ENCODE assay signal across 1 cellular context in genomic region chr5:78574157-78574673, GRCh38.
A peak's percentile ranks its signal among the peaks of the same experiment; 100 is the strongest.
TF ChIP-seq lines count a peak whose summit lies in the region.

No MANE protein-coding gene starts in this region.

TF ChIP-seq in K562, 482 proteins besides CTCF, POLR2A, EP300 and RAD21 (continued from another document):
- TF ChIP-seq, protein P1, sequence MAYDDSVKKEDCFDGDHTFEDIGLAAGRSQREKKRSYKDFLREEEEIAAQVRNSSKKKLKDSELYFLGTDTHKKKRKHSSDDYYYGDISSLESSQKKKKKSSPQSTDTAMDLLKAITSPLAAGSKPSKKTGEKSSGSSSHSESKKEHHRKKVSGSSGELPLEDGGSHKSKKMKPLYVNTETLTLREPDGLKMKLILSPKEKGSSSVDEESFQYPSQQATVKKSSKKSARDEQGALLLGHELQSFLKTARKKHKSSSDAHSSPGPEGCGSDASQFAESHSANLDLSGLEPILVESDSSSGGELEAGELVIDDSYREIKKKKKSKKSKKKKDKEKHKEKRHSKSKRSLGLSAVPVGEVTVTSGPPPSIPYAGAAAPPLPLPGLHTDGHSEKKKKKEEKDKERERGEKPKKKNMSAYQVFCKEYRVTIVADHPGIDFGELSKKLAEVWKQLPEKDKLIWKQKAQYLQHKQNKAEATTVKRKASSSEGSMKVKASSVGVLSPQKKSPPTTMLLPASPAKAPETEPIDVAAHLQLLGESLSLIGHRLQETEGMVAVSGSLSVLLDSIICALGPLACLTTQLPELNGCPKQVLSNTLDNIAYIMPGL (CRISPR knock-in tag; IDR thresholded peaks at IDR 0.05), result no peak
- no peak for TF ChIP-seq MEF2A (IDR thresholded peaks at IDR 0.05; ENCODE audit: control insufficient read depth, low read depth, low read length)
- TF ChIP-seq, protein P2, sequence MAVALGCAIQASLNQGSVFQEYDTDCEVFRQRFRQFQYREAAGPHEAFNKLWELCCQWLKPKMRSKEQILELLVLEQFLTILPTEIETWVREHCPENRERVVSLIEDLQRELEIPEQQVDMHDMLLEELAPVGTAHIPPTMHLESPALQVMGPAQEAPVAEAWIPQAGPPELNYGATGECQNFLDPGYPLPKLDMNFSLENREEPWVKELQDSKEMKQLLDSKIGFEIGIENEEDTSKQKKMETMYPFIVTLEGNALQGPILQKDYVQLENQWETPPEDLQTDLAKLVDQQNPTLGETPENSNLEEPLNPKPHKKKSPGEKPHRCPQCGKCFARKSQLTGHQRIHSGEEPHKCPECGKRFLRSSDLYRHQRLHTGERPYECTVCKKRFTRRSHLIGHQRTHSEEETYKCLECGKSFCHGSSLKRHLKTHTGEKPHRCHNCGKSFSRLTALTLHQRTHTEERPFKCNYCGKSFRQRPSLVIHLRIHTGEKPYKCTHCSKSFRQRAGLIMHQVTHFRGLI (CRISPR knock-in tag; IDR thresholded peaks at IDR 0.05), result no peak
- TF ChIP-seq, protein P3, sequence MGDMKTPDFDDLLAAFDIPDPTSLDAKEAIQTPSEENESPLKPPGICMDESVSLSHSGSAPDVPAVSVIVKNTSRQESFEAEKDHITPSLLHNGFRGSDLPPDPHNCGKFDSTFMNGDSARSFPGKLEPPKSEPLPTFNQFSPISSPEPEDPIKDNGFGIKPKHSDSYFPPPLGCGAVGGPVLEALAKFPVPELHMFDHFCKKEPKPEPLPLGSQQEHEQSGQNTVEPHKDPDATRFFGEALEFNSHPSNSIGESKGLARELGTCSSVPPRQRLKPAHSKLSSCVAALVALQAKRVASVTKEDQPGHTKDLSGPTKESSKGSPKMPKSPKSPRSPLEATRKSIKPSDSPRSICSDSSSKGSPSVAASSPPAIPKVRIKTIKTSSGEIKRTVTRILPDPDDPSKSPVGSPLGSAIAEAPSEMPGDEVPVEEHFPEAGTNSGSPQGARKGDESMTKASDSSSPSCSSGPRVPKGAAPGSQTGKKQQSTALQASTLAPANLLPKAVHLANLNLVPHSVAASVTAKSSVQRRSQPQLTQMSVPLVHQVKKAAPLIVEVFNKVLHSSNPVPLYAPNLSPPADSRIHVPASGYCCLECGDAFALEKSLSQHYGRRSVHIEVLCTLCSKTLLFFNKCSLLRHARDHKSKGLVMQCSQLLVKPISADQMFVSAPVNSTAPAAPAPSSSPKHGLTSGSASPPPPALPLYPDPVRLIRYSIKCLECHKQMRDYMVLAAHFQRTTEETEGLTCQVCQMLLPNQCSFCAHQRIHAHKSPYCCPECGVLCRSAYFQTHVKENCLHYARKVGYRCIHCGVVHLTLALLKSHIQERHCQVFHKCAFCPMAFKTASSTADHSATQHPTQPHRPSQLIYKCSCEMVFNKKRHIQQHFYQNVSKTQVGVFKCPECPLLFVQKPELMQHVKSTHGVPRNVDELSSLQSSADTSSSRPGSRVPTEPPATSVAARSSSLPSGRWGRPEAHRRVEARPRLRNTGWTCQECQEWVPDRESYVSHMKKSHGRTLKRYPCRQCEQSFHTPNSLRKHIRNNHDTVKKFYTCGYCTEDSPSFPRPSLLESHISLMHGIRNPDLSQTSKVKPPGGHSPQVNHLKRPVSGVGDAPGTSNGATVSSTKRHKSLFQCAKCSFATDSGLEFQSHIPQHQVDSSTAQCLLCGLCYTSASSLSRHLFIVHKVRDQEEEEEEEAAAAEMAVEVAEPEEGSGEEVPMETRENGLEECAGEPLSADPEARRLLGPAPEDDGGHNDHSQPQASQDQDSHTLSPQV (IDR thresholded peaks at IDR 0.05), result no peak
- peak; percentile 69 for TF ChIP-seq MAFK (IDR thresholded peaks at IDR 0.05; ENCODE audit: low read length)
- TF ChIP-seq GATA2 (CRISPR knock-in tag; IDR thresholded peaks at IDR 0.05), result no peak
- no peak for TF ChIP-seq ZNF12 (CRISPR knock-in tag; IDR thresholded peaks at IDR 0.05)
- TF ChIP-seq HIVEP1 (CRISPR knock-in tag; IDR thresholded peaks at IDR 0.05), result no peak
- peak; percentile 61 for TF ChIP-seq ZNF507 (tag; conservative IDR thresholded peaks at IDR 0.05)
- no peak for TF ChIP-seq EHMT2 (IDR thresholded peaks at IDR 0.05)
- TF ChIP-seq CAMTA2 (CRISPR knock-in tag; conservative IDR thresholded peaks at IDR 0.05), result no peak
- peak; percentile 45 for TF ChIP-seq MAFF (IDR thresholded peaks at IDR 0.05; ENCODE audit: low read length)
- no peak for TF ChIP-seq BRD9 (IDR thresholded peaks at IDR 0.05; ENCODE audit: low read depth, partially characterized antibody)
- TF ChIP-seq ZBTB49 (CRISPR knock-in tag; IDR thresholded peaks at IDR 0.05; ENCODE audit: borderline replicate concordance), result no peak
- no peak for TF ChIP-seq HDAC3 (IDR thresholded peaks at IDR 0.05; ENCODE audit: borderline replicate concordance, partially characterized antibody)
- no peak for TF ChIP-seq KDM4B (IDR thresholded peaks at IDR 0.05; ENCODE audit: borderline replicate concordance in 2 of 2, low read depth in 1 of 2)
- no peak for TF ChIP-seq SMARCE1 (IDR thresholded peaks at IDR 0.05)
- no peak for TF ChIP-seq ZBTB7A (IDR thresholded peaks at IDR 0.05; ENCODE audit: borderline replicate concordance, control insufficient read depth, low read depth, low read length)
- TF ChIP-seq CBFA2T3 (IDR thresholded peaks at IDR 0.05), result no peak
- TF ChIP-seq ZNF57 (CRISPR knock-in tag; IDR thresholded peaks at IDR 0.05), result no peak
- no peak for TF ChIP-seq ZNF586 (CRISPR knock-in tag; conservative IDR thresholded peaks at IDR 0.05)
- no peak for TF ChIP-seq GABPB2 (CRISPR knock-in tag; conservative IDR thresholded peaks at IDR 0.05)
- TF ChIP-seq SNRNP70 (optimal IDR thresholded peaks at IDR 0.05; ENCODE audit: low read depth, low read length), result no peak
- no peak for TF ChIP-seq SMAD4 (CRISPR knock-in tag; conservative IDR thresholded peaks at IDR 0.05)
- TF ChIP-seq, protein P4, sequence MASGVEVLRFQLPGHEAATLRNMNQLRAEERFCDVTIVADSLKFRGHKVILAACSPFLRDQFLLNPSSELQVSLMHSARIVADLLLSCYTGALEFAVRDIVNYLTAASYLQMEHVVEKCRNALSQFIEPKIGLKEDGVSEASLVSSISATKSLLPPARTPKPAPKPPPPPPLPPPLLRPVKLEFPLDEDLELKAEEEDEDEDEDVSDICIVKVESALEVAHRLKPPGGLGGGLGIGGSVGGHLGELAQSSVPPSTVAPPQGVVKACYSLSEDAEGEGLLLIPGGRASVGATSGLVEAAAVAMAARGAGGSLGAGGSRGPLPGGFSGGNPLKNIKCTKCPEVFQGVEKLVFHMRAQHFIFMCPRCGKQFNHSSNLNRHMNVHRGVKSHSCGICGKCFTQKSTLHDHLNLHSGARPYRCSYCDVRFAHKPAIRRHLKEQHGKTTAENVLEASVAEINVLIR (CRISPR knock-in tag; IDR thresholded peaks at IDR 0.05), result no peak
- no peak for TF ChIP-seq IRF9 (tag; IDR thresholded peaks at IDR 0.05)
- TF ChIP-seq ZNF316 (IDR thresholded peaks at IDR 0.05), result peak; percentile 91
- TF ChIP-seq HDAC6 (IDR thresholded peaks at IDR 0.05; ENCODE audit: low read depth, low read length), result no peak
- no peak for TF ChIP-seq KDM1A (IDR thresholded peaks at IDR 0.05)
- no peak for TF ChIP-seq FOXA1 (IDR thresholded peaks at IDR 0.05; ENCODE audit: borderline replicate concordance)
